ENCODE assay signal across 2 cellular contexts in the genomic region with DNA sequence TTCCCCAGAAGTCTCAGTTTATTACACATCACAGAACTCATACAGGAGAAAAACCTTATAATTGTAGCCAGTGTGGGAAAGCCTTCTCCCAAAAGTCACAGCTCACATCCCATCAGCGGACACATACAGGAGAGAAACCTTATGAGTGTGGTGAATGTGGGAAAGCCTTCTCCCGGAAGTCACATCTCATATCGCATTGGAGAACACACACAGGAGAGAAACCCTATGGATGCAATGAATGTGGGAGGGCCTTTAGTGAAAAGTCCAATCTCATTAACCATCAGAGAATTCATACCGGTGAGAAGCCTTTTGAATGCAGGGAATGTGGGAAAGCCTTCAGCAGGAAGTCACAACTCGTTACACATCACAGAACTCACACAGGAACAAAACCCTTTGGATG.
TF ChIP-seq lines count a peak whose summit lies in the region.

No MANE protein-coding gene starts in this region.

TF ChIP-seq in HepG2, 621 proteins besides CTCF, POLR2A, EP300 and RAD21:
- peak; percentile 98 for TF ChIP-seq ZNF75D (CRISPR knock-in tag; IDR thresholded peaks at IDR 0.05; ENCODE audit: borderline replicate concordance)
- TF ChIP-seq, protein P1, sequence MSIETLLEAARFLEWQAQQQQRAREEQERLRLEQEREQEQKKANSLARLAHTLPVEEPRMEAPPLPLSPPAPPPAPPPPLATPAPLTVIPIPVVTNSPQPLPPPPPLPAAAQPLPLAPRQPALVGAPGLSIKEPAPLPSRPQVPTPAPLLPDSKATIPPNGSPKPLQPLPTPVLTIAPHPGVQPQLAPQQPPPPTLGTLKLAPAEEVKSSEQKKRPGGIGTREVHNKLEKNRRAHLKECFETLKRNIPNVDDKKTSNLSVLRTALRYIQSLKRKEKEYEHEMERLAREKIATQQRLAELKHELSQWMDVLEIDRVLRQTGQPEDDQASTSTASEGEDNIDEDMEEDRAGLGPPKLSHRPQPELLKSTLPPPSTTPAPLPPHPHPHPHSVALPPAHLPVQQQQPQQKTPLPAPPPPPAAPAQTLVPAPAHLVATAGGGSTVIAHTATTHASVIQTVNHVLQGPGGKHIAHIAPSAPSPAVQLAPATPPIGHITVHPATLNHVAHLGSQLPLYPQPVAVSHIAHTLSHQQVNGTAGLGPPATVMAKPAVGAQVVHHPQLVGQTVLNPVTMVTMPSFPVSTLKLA (IDR thresholded peaks at IDR 0.05): no peak

TF ChIP-seq in K562, 482 proteins besides CTCF, POLR2A, EP300 and RAD21:
- TF ChIP-seq JUN (IDR thresholded peaks at IDR 0.05; ENCODE audit: borderline replicate concordance, low read depth, low read length) (no peak), JUN (CRISPR knock-in tag; IDR thresholded peaks at IDR 0.05; ENCODE audit: borderline replicate concordance) (no peak), CBX5 (IDR thresholded peaks at IDR 0.05; ENCODE audit: borderline replicate concordance, low read depth) (0 out of 2 replicates have a peak, but pooled peaks have one; percentile 15), HMG20A (CRISPR knock-in tag; conservative IDR thresholded peaks at IDR 0.05) (no peak), ZNF75A (CRISPR knock-in tag; IDR thresholded peaks at IDR 0.05) (peak; percentile 96)
- TF ChIP-seq, protein P2, sequence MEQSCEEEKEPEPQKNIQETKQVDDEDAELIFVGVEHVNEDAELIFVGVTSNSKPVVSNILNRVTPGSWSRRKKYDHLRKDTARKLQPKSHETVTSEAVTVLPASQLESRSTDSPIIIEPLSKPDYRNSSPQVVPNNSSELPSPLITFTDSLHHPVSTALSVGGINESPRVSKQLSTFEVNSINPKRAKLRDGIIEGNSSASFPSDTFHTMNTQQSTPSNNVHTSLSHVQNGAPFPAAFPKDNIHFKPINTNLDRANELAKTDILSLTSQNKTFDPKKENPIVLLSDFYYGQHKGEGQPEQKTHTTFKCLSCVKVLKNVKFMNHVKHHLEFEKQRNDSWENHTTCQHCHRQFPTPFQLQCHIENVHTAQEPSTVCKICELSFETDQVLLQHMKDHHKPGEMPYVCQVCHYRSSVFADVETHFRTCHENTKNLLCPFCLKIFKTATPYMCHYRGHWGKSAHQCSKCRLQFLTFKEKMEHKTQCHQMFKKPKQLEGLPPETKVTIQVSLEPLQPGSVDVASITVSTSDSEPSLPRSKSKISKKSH (CRISPR knock-in tag; IDR thresholded peaks at IDR 0.05): 0 out of 2 replicates have a peak, but pooled peaks have one; percentile 45
- TF ChIP-seq, protein P3, sequence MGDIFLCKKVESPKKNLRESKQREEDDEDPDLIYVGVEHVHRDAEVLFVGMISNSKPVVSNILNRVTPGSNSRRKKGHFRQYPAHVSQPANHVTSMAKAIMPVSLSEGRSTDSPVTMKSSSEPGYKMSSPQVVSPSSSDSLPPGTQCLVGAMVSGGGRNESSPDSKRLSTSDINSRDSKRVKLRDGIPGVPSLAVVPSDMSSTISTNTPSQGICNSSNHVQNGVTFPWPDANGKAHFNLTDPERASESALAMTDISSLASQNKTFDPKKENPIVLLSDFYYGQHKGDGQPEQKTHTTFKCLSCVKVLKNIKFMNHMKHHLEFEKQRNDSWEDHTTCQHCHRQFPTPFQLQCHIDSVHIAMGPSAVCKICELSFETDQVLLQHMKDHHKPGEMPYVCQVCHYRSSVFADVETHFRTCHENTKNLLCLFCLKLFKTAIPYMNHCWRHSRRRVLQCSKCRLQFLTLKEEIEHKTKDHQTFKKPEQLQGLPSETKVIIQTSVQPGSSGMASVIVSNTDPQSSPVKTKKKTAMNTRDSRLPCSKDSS (IDR thresholded peaks at IDR 0.05; ENCODE audit: low read depth, partially characterized antibody): peak; percentile 62
